In the genomic region with DNA sequence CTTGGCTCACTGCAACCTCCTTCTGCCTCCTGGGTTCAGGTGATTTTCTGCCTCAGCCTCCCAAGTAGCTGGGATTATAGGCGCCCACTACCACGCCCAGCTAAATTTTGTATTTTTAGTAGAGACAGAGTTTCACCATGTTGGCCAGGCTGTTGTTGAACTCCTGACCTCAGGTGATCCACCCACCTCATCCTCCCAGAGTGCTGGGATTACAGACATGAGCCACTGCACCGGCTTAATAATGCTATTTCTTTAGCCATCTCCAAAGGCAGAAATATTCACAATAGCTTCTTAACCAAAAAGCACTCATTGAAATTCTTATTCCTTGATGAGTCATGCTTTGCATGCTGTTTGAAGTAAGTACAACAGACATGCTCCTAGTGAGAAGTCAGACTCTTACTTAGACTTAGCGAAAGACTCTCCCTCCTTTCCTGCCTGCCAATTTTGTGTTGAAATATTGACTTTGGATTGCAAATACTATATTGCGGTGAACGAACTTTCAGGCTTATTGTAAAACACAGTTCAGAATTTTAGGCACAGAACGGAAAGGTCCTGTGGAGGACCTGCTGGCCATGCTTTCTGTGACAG, we compare ENCODE assay signal across 1 cellular context.
TF ChIP-seq lines count a peak whose summit lies in the region.

No MANE protein-coding gene starts in this region.

TF ChIP-seq in IMR-90, 13 proteins besides CTCF, POLR2A, EP300 and RAD21:
- peak; percentile 48 for TF ChIP-seq BHLHE40 (IDR thresholded peaks at IDR 0.05; ENCODE audit: low read depth, low read length)
- TF ChIP-seq FOS (IDR thresholded peaks at IDR 0.05; ENCODE audit: low read depth, low read length), result peak; percentile 94
- TF ChIP-seq CEBPB (IDR thresholded peaks at IDR 0.05; ENCODE audit: low read depth, low read length), result peak; percentile 89
- TF ChIP-seq RCOR1 (IDR thresholded peaks at IDR 0.05; ENCODE audit: insufficient replicate concordance, low read length), result no peak
- 0 out of 2 replicates have a peak, but pooled peaks have one; percentile 6 for TF ChIP-seq MAFK (IDR thresholded peaks at IDR 0.05; ENCODE audit: low read depth, low read length)
- TF ChIP-seq NFE2L2 (IDR thresholded peaks at IDR 0.05; ENCODE audit: low read depth, low read length), result peak; percentile 76; the same call in 1 of the 2 replicates
- TF ChIP-seq, protein P1, sequence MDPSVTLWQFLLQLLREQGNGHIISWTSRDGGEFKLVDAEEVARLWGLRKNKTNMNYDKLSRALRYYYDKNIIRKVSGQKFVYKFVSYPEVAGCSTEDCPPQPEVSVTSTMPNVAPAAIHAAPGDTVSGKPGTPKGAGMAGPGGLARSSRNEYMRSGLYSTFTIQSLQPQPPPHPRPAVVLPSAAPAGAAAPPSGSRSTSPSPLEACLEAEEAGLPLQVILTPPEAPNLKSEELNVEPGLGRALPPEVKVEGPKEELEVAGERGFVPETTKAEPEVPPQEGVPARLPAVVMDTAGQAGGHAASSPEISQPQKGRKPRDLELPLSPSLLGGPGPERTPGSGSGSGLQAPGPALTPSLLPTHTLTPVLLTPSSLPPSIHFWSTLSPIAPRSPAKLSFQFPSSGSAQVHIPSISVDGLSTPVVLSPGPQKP (IDR thresholded peaks at IDR 0.05; ENCODE audit: borderline replicate concordance, low read depth, low read length), result no peak
- TF ChIP-seq MXI1 (IDR thresholded peaks at IDR 0.05; ENCODE audit: borderline replicate concordance, low read depth, low read length), result peak; percentile 95
